Comparison of ENCODE assay signal across 20 cellular contexts in the genomic region with DNA sequence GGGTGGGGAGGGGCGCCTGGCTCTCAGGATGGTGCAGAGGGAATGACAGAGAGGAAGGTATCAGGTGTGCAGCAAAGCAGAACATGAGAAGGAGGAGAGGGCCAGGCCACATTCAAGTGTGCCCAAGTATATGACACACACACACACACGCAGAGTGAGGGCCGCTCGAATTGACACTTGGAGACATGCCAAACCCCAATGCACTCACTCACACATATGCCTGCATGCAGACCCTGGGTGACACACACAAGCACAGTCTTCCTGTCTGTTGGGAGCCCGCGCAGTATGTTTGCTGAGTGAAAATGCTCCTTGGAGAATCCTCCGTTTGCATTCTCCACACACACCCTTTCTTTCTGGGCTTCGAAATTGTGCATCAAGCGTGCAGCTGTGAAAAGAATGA.
A peak's percentile ranks its signal among the peaks of the same experiment; 100 is the strongest.
DNase-seq lines count a peak whose midpoint lies in the region; ATAC-seq and TF ChIP-seq lines count a peak whose summit lies in the region.
"Had no signal": no experiment of that assay in that cellular context is flagged by ENCODE, and none has a peak within 500 bp of the region (broad histone marks: within the 10 kb centered on the region; RNA-seq: fewer than 3 reads in every experiment).

No MANE protein-coding gene starts in this region.

- DNase-seq in left ventricle myocardium superior (no peak), Right ventricle myocardium superior (no peak), NCI-H187 treated with DMSO at 0.1 percent for 48 hours (lab: John Stamatoyannopoulos, UW) (peak; percentile 87), endothelial cell (ENCODE audit: low spot score) (no peak), NCI-H146 (lab: John Stamatoyannopoulos, UW) (no peak), WERI-Rb-1 (no peak)
- DNase-seq in activated naive CD8-positive, alpha-beta T cell treated with anti-CD3 and anti-CD28 coated beads, Interleukin-2, amount 50 U/mL, for 24 hours: no peak
- peak in 1 of 2 donors; percentile 39 for DNase-seq in stimulated activated naive CD8-positive, alpha-beta T cell treated with anti-CD3 and anti-CD28 coated beads, Interleukin-15, amount 100 ng/mL, for 72 hours
- DNase-seq: activated B cell treated with CpG ODN at 0.5 μM for 24 hours, cortex of kidney, head of caudate nucleus, kidney, midbrain, NCI-H774 had no signal

- ATAC-seq in left ventricle myocardium superior: peak; percentile 7
- ATAC-seq in Right ventricle myocardium superior (ENCODE audit: poor library complexity): no peak
- ATAC-seq in activated naive CD8-positive, alpha-beta T cell treated with anti-CD3 and anti-CD28 coated beads, Interleukin-2, amount 50 U/mL, for 24 hours: peak; percentile 52
- ATAC-seq in stimulated activated naive CD8-positive, alpha-beta T cell treated with anti-CD3 and anti-CD28 coated beads, Interleukin-15, amount 100 ng/mL, for 72 hours: peak; percentile 39
- ATAC-seq: HCT116, HepG2 had no signal

- H3K27me3 ChIP-seq in WERI-Rb-1 (ENCODE audit: insufficient read depth, low read depth, severe bottlenecking): no peaks in the 10 kb centered on the region
- H3K27me3 ChIP-seq: ascending aorta, esophagus muscularis mucosa had no signal

- no peak overlapping the region for H3K27ac ChIP-seq in WERI-Rb-1
- H3K27ac ChIP-seq: ascending aorta, esophagus muscularis mucosa, RWPE1, skin epidermis had no signal

- H3K36me3 ChIP-seq in WERI-Rb-1: no peaks in the 10 kb centered on the region
- H3K36me3 ChIP-seq: ascending aorta, esophagus muscularis mucosa had no signal

- TF ChIP-seq CTCF in endothelial cell (IDR thresholded peaks at IDR 0.05; ENCODE audit: unreplicated experiment) (no peak), WERI-Rb-1 (IDR thresholded peaks at IDR 0.05; ENCODE audit: low read depth, low read length) (no peak)

- intact Hi-C loops in left ventricle myocardium superior (cut with micrococcal nuclease): no loop called here
- intact Hi-C loops in Right ventricle myocardium superior (cut with DNase I): no loop called here

- H3K9me3 ChIP-seq in WERI-Rb-1 (ENCODE audit: severe bottlenecking): no peaks in the 10 kb centered on the region
- H3K9me3 ChIP-seq: ascending aorta, esophagus muscularis mucosa had no signal

- H3K4me3 ChIP-seq in WERI-Rb-1 (ENCODE audit: low read depth, low read length): no peak overlapping the region
- H3K4me3 ChIP-seq: ascending aorta, esophagus muscularis mucosa, skin epidermis had no signal

- H3K4me3 Mint-ChIP-seq in activated naive CD8-positive, alpha-beta T cell treated with anti-CD3 and anti-CD28 coated beads, Interleukin-2, amount 50 U/mL, for 24 hours: no peak overlapping the region
- H3K4me3 Mint-ChIP-seq in stimulated activated naive CD8-positive, alpha-beta T cell treated with anti-CD3 and anti-CD28 coated beads, Interleukin-15, amount 100 ng/mL, for 72 hours: peak overlapping the region; percentile 20 to 21
- H3K4me3 Mint-ChIP-seq in endothelial cell (ENCODE audit: unreplicated experiment): no peak overlapping the region
- H3K4me3 Mint-ChIP-seq: activated B cell treated with CpG ODN at 0.5 μM for 24 hours had no signal

- H3K27me3 Mint-ChIP-seq in activated naive CD8-positive, alpha-beta T cell treated with anti-CD3 and anti-CD28 coated beads, Interleukin-2, amount 50 U/mL, for 24 hours: no peaks in the 10 kb centered on the region
- H3K27me3 Mint-ChIP-seq in stimulated activated naive CD8-positive, alpha-beta T cell treated with anti-CD3 and anti-CD28 coated beads, Interleukin-15, amount 100 ng/mL, for 72 hours: no peaks in the 10 kb centered on the region
- peaks cover 3% of the 10 kb centered on the region for H3K27me3 Mint-ChIP-seq in endothelial cell (ENCODE audit: unreplicated experiment)

- no peaks in the 10 kb centered on the region for H3K9me3 Mint-ChIP-seq in activated naive CD8-positive, alpha-beta T cell treated with anti-CD3 and anti-CD28 coated beads, Interleukin-2, amount 50 U/mL, for 24 hours
- H3K9me3 Mint-ChIP-seq in stimulated activated naive CD8-positive, alpha-beta T cell treated with anti-CD3 and anti-CD28 coated beads, Interleukin-15, amount 100 ng/mL, for 72 hours: peaks cover 7 to 10% of the 10 kb centered on the region in 2 donors
- H3K9me3 Mint-ChIP-seq in endothelial cell (ENCODE audit: unreplicated experiment): no peaks in the 10 kb centered on the region
- H3K9me3 Mint-ChIP-seq: activated B cell treated with CpG ODN at 0.5 μM for 24 hours had no signal

- H3K4me1 Mint-ChIP-seq in activated naive CD8-positive, alpha-beta T cell treated with anti-CD3 and anti-CD28 coated beads, Interleukin-2, amount 50 U/mL, for 24 hours: peaks cover 61% of the 10 kb centered on the region
- peaks cover 82% of the 10 kb centered on the region for H3K4me1 Mint-ChIP-seq in stimulated activated naive CD8-positive, alpha-beta T cell treated with anti-CD3 and anti-CD28 coated beads, Interleukin-15, amount 100 ng/mL, for 72 hours
- H3K4me1 Mint-ChIP-seq in endothelial cell (ENCODE audit: unreplicated experiment): no peaks in the 10 kb centered on the region
- H3K4me1 Mint-ChIP-seq: activated B cell treated with CpG ODN at 0.5 μM for 24 hours had no signal

- no peaks in the 10 kb centered on the region for H3K36me3 Mint-ChIP-seq in activated naive CD8-positive, alpha-beta T cell treated with anti-CD3 and anti-CD28 coated beads, Interleukin-2, amount 50 U/mL, for 24 hours (ENCODE audit: low read depth)
- H3K36me3 Mint-ChIP-seq in endothelial cell (ENCODE audit: low read depth, unreplicated experiment): no peaks in the 10 kb centered on the region

- no peak overlapping the region for H3K27ac Mint-ChIP-seq in activated naive CD8-positive, alpha-beta T cell treated with anti-CD3 and anti-CD28 coated beads, Interleukin-2, amount 50 U/mL, for 24 hours
- no peak overlapping the region for H3K27ac Mint-ChIP-seq in stimulated activated naive CD8-positive, alpha-beta T cell treated with anti-CD3 and anti-CD28 coated beads, Interleukin-15, amount 100 ng/mL, for 72 hours
- no peak overlapping the region for H3K27ac Mint-ChIP-seq in endothelial cell (ENCODE audit: unreplicated experiment)
- H3K27ac Mint-ChIP-seq: activated B cell treated with CpG ODN at 0.5 μM for 24 hours had no signal

Comparison
In these comparisons a context has a peak if more than half of its experiments do, and no peak if none do; other contexts are left out.
1. H3K4me3 Mint-ChIP-seq: peak in stimulated activated naive CD8-positive, alpha-beta T cell treated with anti-CD3 and anti-CD28 coated beads, Interleukin-15, amount 100 ng/mL, for 72 hours (2 of 2); none in activated naive CD8-positive, alpha-beta T cell treated with anti-CD3 and anti-CD28 coated beads, Interleukin-2, amount 50 U/mL, for 24 hours (single experiment) and endothelial cell (single experiment).